8 cellular contexts compared by ENCODE assay signal in genomic region chr7:131057524-131058065, GRCh38.
DNase-seq lines count a peak whose midpoint lies in the region; ATAC-seq and TF ChIP-seq lines count a peak whose summit lies in the region.

No MANE protein-coding gene starts in this region.

- H3K36me3 Mint-ChIP-seq in T-helper 17 cell (ENCODE audit: low read depth) = peaks cover 8% of the 10 kb centered on the region

- peak overlapping the region; percentile 87 for H3K4me3 Mint-ChIP-seq in T-helper 17 cell

- peak overlapping the region; percentile 98 for H3K27ac Mint-ChIP-seq in T-helper 17 cell

- peaks cover 53% of the 10 kb centered on the region for H3K4me1 Mint-ChIP-seq in T-helper 17 cell

- ATAC-seq in T-helper 17 cell = peak; percentile 68
- peak; percentile 21 to 41 for ATAC-seq in right cardiac atrium
- ATAC-seq in GM19351 (IDR thresholded peaks at IDR 0.05; ENCODE audit: unreplicated experiment) = no peak
- no peak for ATAC-seq in aorta (ENCODE audit: low FRiP score)

- peaks cover 79% of the 10 kb centered on the region for H3K4me1 ChIP-seq in left ventricle myocardium inferior
- H3K4me1 ChIP-seq in right cardiac atrium (ENCODE audit: control insufficient read depth, insufficient read depth, low read length) = peaks cover 12% of the 10 kb centered on the region
- peaks cover 9% of the 10 kb centered on the region in 2 donors for H3K4me1 ChIP-seq in uterus
- peaks cover 5 to 7% of the 10 kb centered on the region in 2 donors for H3K4me1 ChIP-seq in aorta (ENCODE audit: control insufficient read depth in 1 of 2, insufficient read depth in 2 of 2, low read length in 2 of 2)

- H3K4me3 ChIP-seq in left ventricle myocardium inferior (no peak overlapping the region), right cardiac atrium (ENCODE audit: low read length) (no peak overlapping the region), uterus (no peak overlapping the region), aorta (ENCODE audit: low read length in 2 of 2) (no peak overlapping the region)

- H3K27me3 ChIP-seq in left ventricle myocardium inferior (ENCODE audit: low read depth) = no peaks in the 10 kb centered on the region
- H3K27me3 ChIP-seq in right cardiac atrium (ENCODE audit: control insufficient read depth, insufficient read depth) = no peaks in the 10 kb centered on the region
- no peaks in the 10 kb centered on the region for H3K27me3 ChIP-seq in uterus
- H3K27me3 ChIP-seq in aorta (ENCODE audit: control insufficient read depth in 1 of 2, insufficient read depth in 2 of 2, low read length in 1 of 2) = no peaks in the 10 kb centered on the region

- intact Hi-C loops in left ventricle myocardium inferior (cut with micrococcal nuclease) = no loop called here
- intact Hi-C loops in cardiac septum (cut with DNase I) = no loop called here
- intact Hi-C loops in right cardiac atrium (cut with DNase I) = no loop called here
- intact Hi-C loops in uterus (cut with DNase I; ENCODE audit: low total_unique reads) = no loop called here
- intact Hi-C loops in head of caudate nucleus (cut with DNase I) = no loop called here
- intact Hi-C loops in aorta (cut with DNase I) = no loop called here

- no peak for TF ChIP-seq POLR2A in uterus (IDR thresholded peaks at IDR 0.05)

- no peak for TF ChIP-seq CTCF in left ventricle myocardium inferior (IDR thresholded peaks at IDR 0.05; ENCODE audit: borderline replicate concordance)
- TF ChIP-seq CTCF in uterus (IDR thresholded peaks at IDR 0.05) = no peak

- DNase-seq in left ventricle myocardium inferior (no peak), cardiac septum (ENCODE audit: low spot score) (no peak), T-helper 17 cell (no peak), right cardiac atrium (no peak), uterus (no peak), head of caudate nucleus (no peak), aorta (no peak)

- H3K36me3 ChIP-seq in left ventricle myocardium inferior (peaks cover 3% of the 10 kb centered on the region), uterus (no peaks in the 10 kb centered on the region), aorta (ENCODE audit: control insufficient read depth in 1 of 2, insufficient read depth in 2 of 2, low read length in 1 of 2) (no peaks in the 10 kb centered on the region)

- peak overlapping the region; percentile 43 for H3K27ac ChIP-seq in left ventricle myocardium inferior (replicated peaks)
- no peak overlapping the region for H3K27ac ChIP-seq in right cardiac atrium (ENCODE audit: low read length)
- peak overlapping the region; percentile 27 to 69 for H3K27ac ChIP-seq in uterus
- no peak overlapping the region for H3K27ac ChIP-seq in aorta (ENCODE audit: low read depth in 1 of 2, low read length in 2 of 2)

- H3K9me3 ChIP-seq in left ventricle myocardium inferior (replicated peaks) (no peaks in the 10 kb centered on the region), T-helper 17 cell (ENCODE audit: control insufficient read depth, low read length, poor library complexity, severe bottlenecking) (no peaks in the 10 kb centered on the region), right cardiac atrium (ENCODE audit: control insufficient read depth, low read length) (no peaks in the 10 kb centered on the region), uterus (no peaks in the 10 kb centered on the region), aorta (ENCODE audit: control insufficient read depth, low read length) (no peaks in the 10 kb centered on the region)

- no peaks in the 10 kb centered on the region for H3K27me3 Mint-ChIP-seq in T-helper 17 cell

- whole genome bisulfite sequencing in right cardiac atrium = 43% methylated on average over 2 of the region's 2 CpGs
- 33 to 61% methylated on average over 2 of the region's 2 CpGs for WGBS in aorta, 2 donors

Comparison
In these comparisons a context has a peak if more than half of its experiments do, and no peak if none do; other contexts are left out.
1. H3K27ac ChIP-seq: peak in left ventricle myocardium inferior (single experiment) and uterus (2 of 2); none in right cardiac atrium (single experiment) and aorta (0 of 2).
2. ATAC-seq: peak in T-helper 17 cell (single experiment) and right cardiac atrium (2 of 2); none in GM19351 (single experiment) and aorta (single experiment).